In the genomic region with DNA sequence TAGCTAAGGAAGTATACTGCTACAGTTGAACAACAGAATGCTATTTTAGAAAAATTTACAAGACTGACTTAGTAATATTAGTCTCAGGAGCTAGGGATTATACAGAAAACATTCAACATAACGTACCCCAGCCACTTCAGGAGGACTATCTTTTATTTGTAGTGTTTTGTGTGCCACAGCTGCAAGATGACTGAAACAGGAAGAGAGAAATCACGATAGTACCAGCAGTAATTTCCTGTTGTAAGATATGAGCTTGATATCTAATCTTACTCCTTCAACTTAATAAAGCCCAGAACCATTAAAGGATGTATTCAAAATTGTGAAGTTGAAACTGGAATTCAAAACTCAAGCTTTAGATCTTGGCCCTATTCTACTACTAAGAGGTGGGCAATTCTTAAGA, we compare ENCODE assay signal across 24 cellular contexts. TPM values are rescaled to one million over a fixed set of nuclear protein-coding genes. Genes with fewer than 3 reads are reported as not detected.
DNase-seq lines count a peak whose midpoint lies in the region; ATAC-seq, FAIRE-seq and TF ChIP-seq lines count a peak whose summit lies in the region.
"Had no signal": no experiment of that assay in that cellular context is flagged by ENCODE, and none has a peak within 500 bp of the region (broad histone marks: within the 10 kb centered on the region; RNA-seq: fewer than 3 reads in every experiment).

No MANE protein-coding gene starts in this region.

- TF ChIP-seq CTCF in natural killer cell (IDR thresholded peaks at IDR 0.05): no peak
- TF ChIP-seq CTCF in K562 (IDR thresholded peaks at IDR 0.05 in 2 of 3, conservative IDR thresholded peaks at IDR 0.05 in 1 of 3; ENCODE audit: insufficient read depth in 2 of 3, low read depth in 1 of 3, low read length in 3 of 3): no peak

- H3K4me2 ChIP-seq in K562 (ENCODE audit: insufficient read depth, low read length): no peak overlapping the region

- no peak for TF ChIP-seq POLR2A in K562 (conservative IDR thresholded peaks at IDR 0.05)

- H3K36me3 ChIP-seq in K562 (ENCODE audit: control insufficient read depth, insufficient read depth, low read length): peaks cover 87% of the 10 kb centered on the region; the same call in 2 of the 3 replicates

- H3K4me3 Mint-ChIP-seq in natural killer cell (no peak overlapping the region), T-helper 17 cell (no peak overlapping the region)
- H3K4me3 Mint-ChIP-seq in natural killer cell treated with Interleukin-12 subunit alpha and Interleukin-12 subunit beta and Interleukin-15 and Interleukin-18, amount 100 ng/mL, for 72 hours: no peak overlapping the region
- H3K4me3 Mint-ChIP-seq: activated CD4-positive, alpha-beta T cell treated with anti-CD3 and anti-CD28 coated beads for 36 hours; stimulated activated naive CD8-positive, alpha-beta T cell treated with anti-CD3 and anti-CD28 coated beads, Interleukin-15, amount 100 ng/mL, for 72 hours had no signal

- H3K9me1 ChIP-seq in K562 (ENCODE audit: control insufficient read depth, insufficient read depth, low read length): no peaks in the 10 kb centered on the region

- TF ChIP-seq RAD21 in K562 (CRISPR knock-in tag; conservative IDR thresholded peaks at IDR 0.05 in 1 of 2, IDR thresholded peaks at IDR 0.05 in 1 of 2): no peak

- CTCF ChIA-PET in K562 (lab: Yijun Ruan, JAX; ENCODE audit: low intra/inter-chr PET ratio): no interaction called here

- ATAC-seq in natural killer cell (no peak), T-helper 17 cell (no peak), K562 (no peak), HG02840 (IDR thresholded peaks at IDR 0.05; ENCODE audit: low FRiP score, unreplicated experiment) (no peak)
- no peak for ATAC-seq in natural killer cell treated with Interleukin-12 subunit alpha and Interleukin-12 subunit beta and Interleukin-15 and Interleukin-18, amount 100 ng/mL, for 72 hours
- ATAC-seq: activated CD4-positive, alpha-beta T cell treated with anti-CD3 and anti-CD28 coated beads for 36 hours; lower lobe of right lung; stimulated activated naive CD8-positive, alpha-beta T cell treated with anti-CD3 and anti-CD28 coated beads, Interleukin-15, amount 100 ng/mL, for 72 hours had no signal

- 88% methylated on average over 2 of the region's 2 CpGs for WGBS in K562 (ENCODE audit: insufficient coverage, low coverage, missing lambda C conversion rate)

- H2AFZ ChIP-seq in K562 (ENCODE audit: low read depth, low read length): no peak overlapping the region

- H3K4me3 ChIP-seq in K562: no peak overlapping the region
- H3K4me3 ChIP-seq: lower lobe of right lung, sigmoid colon, tibial artery had no signal

- no peak overlapping the region for H3K27ac ChIP-seq in K562 (ENCODE audit: extremely low read depth, low read depth, low read length)
- H3K27ac ChIP-seq: lower lobe of right lung, neutrophil, sigmoid colon, tibial artery had no signal

- H3K9ac ChIP-seq in K562 (ENCODE audit: insufficient read depth in 1 of 2, low read depth in 2 of 2, low read length in 2 of 2): no peak overlapping the region

- no peak for FAIRE-seq in K562 (lab: Jason Lieb, UNC)

- POLR2A ChIA-PET in K562 (lab: Yijun Ruan, JAX): interaction anchor here (0.6 to 1.6 kb wide), 5 partner anchors 10 to 58 kb away, joined by 3 to 5 read pairs (median 5); no protein-coding TSS in a partner anchor

- no peak for TF ChIP-seq EP300 in K562 (IDR thresholded peaks at IDR 0.05; ENCODE audit: low read length)

- no peaks in the 10 kb centered on the region for H4K20me1 ChIP-seq in K562 (replicated peaks; ENCODE audit: control insufficient read depth, insufficient read depth, low read length)

- H3K79me2 ChIP-seq in K562 (ENCODE audit: control insufficient read depth, insufficient read depth, low read length): no peaks in the 10 kb centered on the region

- H3K36me3 Mint-ChIP-seq in natural killer cell (peaks cover 25% of the 10 kb centered on the region), T-helper 17 cell (ENCODE audit: low read depth) (peaks cover 8% of the 10 kb centered on the region)
- H3K36me3 Mint-ChIP-seq in natural killer cell treated with Interleukin-12 subunit alpha and Interleukin-12 subunit beta and Interleukin-15 and Interleukin-18, amount 100 ng/mL, for 72 hours: peaks cover 14% of the 10 kb centered on the region

- DNase-seq in natural killer cell: no peak
- no peak for DNase-seq in natural killer cell treated with Interleukin-12 subunit alpha and Interleukin-12 subunit beta and Interleukin-15 and Interleukin-18, amount 100 ng/mL, for 72 hours (ENCODE audit: low spot score)
- no peak for DNase-seq in T-helper 17 cell
- no peak for DNase-seq in K562 (ENCODE audit: extremely low read depth in 1 of 4, low spot score in 3 of 4)
- DNase-seq in UCSD-AML1 (lab: John Stamatoyannopoulos, UW; ENCODE audit: unreplicated experiment): no peak
- no peak for DNase-seq in C1 segment of cervical spinal cord (lab: John Stamatoyannopoulos, UW)
- DNase-seq in hippocampal formation (lab: John Stamatoyannopoulos, UW): no peak
- DNase-seq: activated CD4-positive, alpha-beta T cell treated with anti-CD3 and anti-CD28 coated beads for 36 hours; activated CD8-positive, alpha-beta memory T cell treated with anti-CD3 and anti-CD28 coated beads, Interleukin-2, amount 50 U/mL, for 4 hours; activated effector memory CD4-positive, alpha-beta T cell treated with anti-CD3 and anti-CD28 coated beads, Interleukin-2, amount 50 U/mL, for 16 hours; aorta; IMR-90; lower lobe of right lung; NCI-H1417; NCI-H2081 treated with DMSO at 0.1 percent for 48 hours; NCI-H345; NCI-H774; sigmoid colon; stimulated activated CD4-positive, alpha-beta T cell treated with anti-CD3 and anti-CD28 coated beads, Interleukin-15, amount 100 ng/mL, for 24 hours; stimulated activated naive CD8-positive, alpha-beta T cell treated with anti-CD3 and anti-CD28 coated beads, Interleukin-15, amount 100 ng/mL, for 72 hours; tibial artery had no signal

- H3K27ac Mint-ChIP-seq in natural killer cell (peak overlapping the region; percentile 13 to 62), T-helper 17 cell (peak overlapping the region; percentile 54)
- H3K27ac Mint-ChIP-seq in natural killer cell treated with Interleukin-12 subunit alpha and Interleukin-12 subunit beta and Interleukin-15 and Interleukin-18, amount 100 ng/mL, for 72 hours: no peak overlapping the region
- H3K27ac Mint-ChIP-seq: activated CD4-positive, alpha-beta T cell treated with anti-CD3 and anti-CD28 coated beads for 36 hours; progenitor cell of endocrine pancreas had no signal

- BruUV-seq in K562 (replicated peaks; lab: Mats Ljungman, UMichigan): no TSS peak

- in situ Hi-C loops in K562 (cut with MboI): no loop called here

- intact Hi-C loops in natural killer cell (cut with micrococcal nuclease): no loop called here
- intact Hi-C loops in K562 (cut with micrococcal nuclease): no loop called here

- no peaks in the 10 kb centered on the region for H3K4me1 ChIP-seq in K562 (replicated peaks in 1 of 2; ENCODE audit: control insufficient read depth in 2 of 2, insufficient read depth in 2 of 2, low read length in 2 of 2)
- H3K4me1 ChIP-seq: lower lobe of right lung, sigmoid colon, tibial artery had no signal

- H3K27me3 Mint-ChIP-seq in natural killer cell (ENCODE audit: low read depth in 2 of 2) (no peaks in the 10 kb centered on the region), T-helper 17 cell (no peaks in the 10 kb centered on the region)
- no peaks in the 10 kb centered on the region for H3K27me3 Mint-ChIP-seq in natural killer cell treated with Interleukin-12 subunit alpha and Interleukin-12 subunit beta and Interleukin-15 and Interleukin-18, amount 100 ng/mL, for 72 hours
- H3K27me3 Mint-ChIP-seq: activated CD4-positive, alpha-beta T cell treated with anti-CD3 and anti-CD28 coated beads for 36 hours; progenitor cell of endocrine pancreas; stimulated activated naive CD8-positive, alpha-beta T cell treated with anti-CD3 and anti-CD28 coated beads, Interleukin-15, amount 100 ng/mL, for 72 hours had no signal

- H3K27me3 ChIP-seq in K562 (ENCODE audit: control insufficient read depth in 2 of 2, insufficient read depth in 2 of 2, low read length in 2 of 2): no peaks in the 10 kb centered on the region
- H3K27me3 ChIP-seq: neutrophil, sigmoid colon, tibial artery had no signal

- no peaks in the 10 kb centered on the region for H3K9me3 Mint-ChIP-seq in natural killer cell
- H3K9me3 Mint-ChIP-seq in natural killer cell treated with Interleukin-12 subunit alpha and Interleukin-12 subunit beta and Interleukin-15 and Interleukin-18, amount 100 ng/mL, for 72 hours: no peaks in the 10 kb centered on the region
- H3K9me3 Mint-ChIP-seq: stimulated activated naive CD8-positive, alpha-beta T cell treated with anti-CD3 and anti-CD28 coated beads, Interleukin-15, amount 100 ng/mL, for 72 hours had no signal

- H3K4me1 Mint-ChIP-seq in natural killer cell (no peaks in the 10 kb centered on the region), T-helper 17 cell (peaks cover 8% of the 10 kb centered on the region)
- peaks cover 0 to 4% of the 10 kb centered on the region in 2 donors for H3K4me1 Mint-ChIP-seq in natural killer cell treated with Interleukin-12 subunit alpha and Interleukin-12 subunit beta and Interleukin-15 and Interleukin-18, amount 100 ng/mL, for 72 hours (ENCODE audit: low read depth in 2 of 2)
- H3K4me1 Mint-ChIP-seq: stimulated activated naive CD8-positive, alpha-beta T cell treated with anti-CD3 and anti-CD28 coated beads, Interleukin-15, amount 100 ng/mL, for 72 hours had no signal

- H3K9me3 ChIP-seq in T-helper 17 cell (ENCODE audit: control insufficient read depth, low read length, poor library complexity, severe bottlenecking) (no peaks in the 10 kb centered on the region), K562 (replicated peaks; ENCODE audit: control insufficient read depth, insufficient read depth, low read depth, low read length) (no peaks in the 10 kb centered on the region)
- H3K9me3 ChIP-seq: lower lobe of right lung, neutrophil, sigmoid colon, tibial artery had no signal

RNA-seq across cellular contexts. Expression of gene SLC35A1, which starts 42.1 kb away (rescaled TPM):
- total RNA-seq in natural killer cell (10 to 100 TPM; 10.9 to 14.8 (median 13.4) TPM), T-helper 17 cell (10 to 100 TPM in 1 of 2 donors, 1 to 10 TPM in 1; 9.7 to 10.2 TPM), K562 (2014; rRNA removed) (6.9 and 7.5 TPM in 2 replicates), K562 (2014; rRNA removed; fragmentation: Illumina TruSeq; extraction: Trizol) (15.6 and 16.5 TPM in 2 replicates), K562 (2015; rRNA removed; fragmentation: Illumina TruSeq; extraction: Trizol) (12.6 and 14.4 TPM in 2 replicates), K562 (2021) (9.8 and 11.4 TPM in 2 replicates)
- 10 to 100 TPM in 1 of 2 donors, 1 to 10 TPM in 1; 8.8 to 11.0 TPM for total RNA-seq in natural killer cell treated with Interleukin-12 subunit alpha and Interleukin-12 subunit beta and Interleukin-15 and Interleukin-18, amount 100 ng/mL, for 72 hours
- total RNA-seq in K562 (2011; cell fraction: chromatin; rRNA removed; ENCODE audit: low replicate concordance): 9.0 and 17.3 TPM in 2 replicates
- 10.0 and 10.5 TPM in 2 replicates for total RNA-seq in K562 (2011; cell fraction: nucleolus; rRNA removed)
- total RNA-seq in K562 (2011; cell fraction: nucleoplasm; rRNA removed): 15.6 and 15.7 TPM in 2 replicates
- polyA plus RNA-seq in K562 (2011; rRNA removed) (21.6 and 26.4 TPM in 2 replicates), K562 (2014; fragmentation: Illumina TruSeq; extraction: Trizol) (11.6 and 14.3 TPM in 2 replicates), K562 (2014; fragmentation: Nextera tagmentation; extraction: Ambion mirVana) (10 to 100 TPM; 36.1 to 37.1 TPM), K562 (2014; rRNA removed) (14.9 and 15.2 TPM in 2 replicates)
- 6.3 and 9.6 TPM in 2 replicates for polyA plus RNA-seq in K562 (2011; cell fraction: cytosol; rRNA removed)
- 12.3 and 16.9 TPM in 2 replicates for polyA plus RNA-seq in K562 (2011; cell fraction: nucleus; rRNA removed)
- 10.7 and 11.4 TPM in 2 replicates for polyA plus RNA-seq in K562 (2012)
- 10.0 and 12.8 TPM in 2 replicates for polyA minus RNA-seq in K562 (2011; rRNA and poly(A)+ RNA removed)
- 4.9 and 5.8 TPM in 2 replicates for polyA minus RNA-seq in K562 (2011; cell fraction: cytosol; rRNA and poly(A)+ RNA removed)
- polyA minus RNA-seq in K562 (2011; cell fraction: nucleus; rRNA and poly(A)+ RNA removed): 3.9 and 6.0 TPM in 2 replicates

Comparison
In these comparisons a context has a peak if more than half of its experiments do, and no peak if none do; other contexts are left out.
1. H3K27ac Mint-ChIP-seq: peak in natural killer cell (2 of 2) and T-helper 17 cell (single experiment); none in natural killer cell treated with Interleukin-12 subunit alpha and Interleukin-12 subunit beta and Interleukin-15 and Interleukin-18, amount 100 ng/mL, for 72 hours (0 of 2).